In genomic region chr14:97458302-97459137, GRCh38 we compare ENCODE assay signal across 8 cellular contexts.
A peak's percentile ranks its signal among the peaks of the same experiment; 100 is the strongest.
DNase-seq lines count a peak whose midpoint lies in the region; ATAC-seq and TF ChIP-seq lines count a peak whose summit lies in the region.

No MANE protein-coding gene starts in this region.

- intact Hi-C loops in CD4-positive, alpha-beta T cell (cut with DNase I, micrococcal nuclease): loop anchor here (2.0 to 5.0 kb wide), 3 partner anchors 144 to 1814 kb away; partner anchors contain the start of gene BCL11B (in 1 of the 2)

- H3K4me3 Mint-ChIP-seq in CD4-positive, alpha-beta T cell: peak overlapping the region; percentile 92
- H3K4me3 Mint-ChIP-seq in naive B cell: peak overlapping the region; percentile 16 to 87 (median 80)
- H3K4me3 Mint-ChIP-seq in stimulated activated memory B cell treated with anti-CD40 and anti-IgM and Interleukin-4, amounts not matched to agents 10 μg/mL and 1 μg/mL and 100 μg/mL, for 72 hours: peak overlapping the region; percentile 44

- peak overlapping the region; percentile 76 for H3K27ac ChIP-seq in CD4-positive, alpha-beta T cell (ENCODE audit: low read depth, low read length)

- ATAC-seq in CD4-positive, alpha-beta T cell (ENCODE audit: poor library complexity): peak; percentile 86
- ATAC-seq in activated CD4-positive, CD25-positive, alpha-beta regulatory T cell treated with anti-CD3 and anti-CD28 coated beads, Interleukin-2, amount 50 U/mL, for 24 hours: peak; percentile 67 to 76
- ATAC-seq in naive B cell (ENCODE audit: low read depth in 2 of 2) (peak in 1 of 2 donors; percentile 48), GM18870 (IDR thresholded peaks at IDR 0.05; ENCODE audit: unreplicated experiment) (no peak), GM21825 (IDR thresholded peaks at IDR 0.05; ENCODE audit: unreplicated experiment) (no peak)
- ATAC-seq in stimulated activated memory B cell treated with anti-CD40 and anti-IgM and Interleukin-4, amounts not matched to agents 10 μg/mL and 1 μg/mL and 100 μg/mL, for 72 hours: no peak

- POLR2A ChIA-PET in CD4-positive, alpha-beta T cell (lab: Charles Lee): interaction anchor here (0.5 to 1.5 kb wide), 7 partner anchors 11 to 1782 kb away, joined by 3 to 12 read pairs (median 4); no protein-coding TSS in a partner anchor

- H3K27me3 Mint-ChIP-seq in CD4-positive, alpha-beta T cell: no peaks in the 10 kb centered on the region
- peaks cover 11 to 16% (median 14%) of the 10 kb centered on the region in 3 donors for H3K27me3 Mint-ChIP-seq in naive B cell
- H3K27me3 Mint-ChIP-seq in stimulated activated memory B cell treated with anti-CD40 and anti-IgM and Interleukin-4, amounts not matched to agents 10 μg/mL and 1 μg/mL and 100 μg/mL, for 72 hours: peaks cover 30% of the 10 kb centered on the region

- H3K4me1 Mint-ChIP-seq in CD4-positive, alpha-beta T cell (ENCODE audit: low read depth): peaks cover 65% of the 10 kb centered on the region
- H3K4me1 Mint-ChIP-seq in naive B cell: peaks cover 7 to 12% (median 8%) of the 10 kb centered on the region in 3 donors
- H3K4me1 Mint-ChIP-seq in stimulated activated memory B cell treated with anti-CD40 and anti-IgM and Interleukin-4, amounts not matched to agents 10 μg/mL and 1 μg/mL and 100 μg/mL, for 72 hours: peaks cover 9% of the 10 kb centered on the region

- H3K27me3 ChIP-seq in CD4-positive, alpha-beta T cell (ENCODE audit: control insufficient read depth, insufficient read depth, low read length): no peaks in the 10 kb centered on the region

- peaks cover 48% of the 10 kb centered on the region for H3K36me3 Mint-ChIP-seq in CD4-positive, alpha-beta T cell (ENCODE audit: low read depth)
- H3K36me3 Mint-ChIP-seq in naive B cell: no peaks in the 10 kb centered on the region
- H3K36me3 Mint-ChIP-seq in stimulated activated memory B cell treated with anti-CD40 and anti-IgM and Interleukin-4, amounts not matched to agents 10 μg/mL and 1 μg/mL and 100 μg/mL, for 72 hours: no peaks in the 10 kb centered on the region

- no peaks in the 10 kb centered on the region for H3K9me3 Mint-ChIP-seq in CD4-positive, alpha-beta T cell
- peaks cover 0 to 20% (median 0%) of the 10 kb centered on the region in 7 donors for H3K9me3 Mint-ChIP-seq in naive B cell
- H3K9me3 Mint-ChIP-seq in stimulated activated memory B cell treated with anti-CD40 and anti-IgM and Interleukin-4, amounts not matched to agents 10 μg/mL and 1 μg/mL and 100 μg/mL, for 72 hours: peaks cover 5% of the 10 kb centered on the region

- peaks cover 16% of the 10 kb centered on the region for H3K9me3 ChIP-seq in CD4-positive, alpha-beta T cell (ENCODE audit: control insufficient read depth, low read length)

- DNase-seq in CD4-positive, alpha-beta T cell: peak; percentile 70 to 83 (median 77)
- DNase-seq in cerebellar cortex (ENCODE audit: low spot score) (peak; percentile 3), naive B cell (no peak), COR-L47 (lab: John Stamatoyannopoulos, UW) (no peak)

- CTCF ChIA-PET in CD4-positive, alpha-beta T cell (lab: Charles Lee): interaction anchor here (1.3 kb wide), 1 partner anchor 144 kb away, joined by 3 read pairs; no protein-coding TSS in a partner anchor

- H3K27ac Mint-ChIP-seq in CD4-positive, alpha-beta T cell: peak overlapping the region; percentile 98
- no peak overlapping the region for H3K27ac Mint-ChIP-seq in naive B cell
- no peak overlapping the region for H3K27ac Mint-ChIP-seq in stimulated activated memory B cell treated with anti-CD40 and anti-IgM and Interleukin-4, amounts not matched to agents 10 μg/mL and 1 μg/mL and 100 μg/mL, for 72 hours

- no peak for TF ChIP-seq CTCF in CD4-positive, alpha-beta T cell (IDR thresholded peaks at IDR 0.05)

Comparison
In these comparisons a context has a peak if more than half of its experiments do, and no peak if none do; other contexts are left out.
1. ATAC-seq: peak in CD4-positive, alpha-beta T cell (single experiment) and activated CD4-positive, CD25-positive, alpha-beta regulatory T cell treated with anti-CD3 and anti-CD28 coated beads, Interleukin-2, amount 50 U/mL, for 24 hours (2 of 2); none in stimulated activated memory B cell treated with anti-CD40 and anti-IgM and Interleukin-4, amounts not matched to agents 10 μg/mL and 1 μg/mL and 100 μg/mL, for 72 hours (single experiment), GM18870 (single experiment) and GM21825 (single experiment).
2. DNase-seq: peak in CD4-positive, alpha-beta T cell (10 of 10) and cerebellar cortex (single experiment); none in naive B cell (single experiment) and COR-L47 (single experiment).
3. Peak in every context shown above with its lines, with median percentiles within 50 percentile points of each other: H3K4me3 Mint-ChIP-seq.